ENCODE assay signal across 9 cellular contexts in the genomic region with DNA sequence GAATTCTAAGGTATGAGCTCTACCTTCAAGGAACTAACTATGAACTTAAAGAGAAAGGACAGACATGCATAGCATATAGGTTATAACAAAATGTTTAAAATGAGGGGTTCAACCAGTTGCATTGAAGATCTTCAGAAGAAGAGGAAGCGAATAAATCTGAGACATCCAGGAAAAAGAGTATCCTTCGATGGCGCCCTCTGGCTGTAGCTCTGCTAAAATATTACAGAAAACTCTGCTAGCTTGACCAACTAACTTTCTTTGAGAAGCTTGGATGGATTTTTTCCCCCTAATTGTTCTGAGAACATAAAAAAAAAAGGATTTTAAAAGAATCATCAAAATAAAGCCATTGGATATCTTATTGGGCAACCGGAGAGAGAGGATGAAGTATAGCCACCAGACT.
DNase-seq lines count a peak whose midpoint lies in the region; ATAC-seq and TF ChIP-seq lines count a peak whose summit lies in the region.
"Had no signal": no experiment of that assay in that cellular context is flagged by ENCODE, and none has a peak within 500 bp of the region (broad histone marks: within the 10 kb centered on the region; RNA-seq: fewer than 3 reads in every experiment).

No MANE protein-coding gene starts in this region.

- peak; percentile 48 for DNase-seq in BE2C
- DNase-seq in HL-60 (ENCODE audit: low read depth in 1 of 2, low spot score in 1 of 2), result peak in 1 of 2 experiments; percentile 21
- peak; percentile 61 for DNase-seq in adipocyte (ENCODE audit: low read depth)
- DNase-seq in NK-92 (lab: John Stamatoyannopoulos, UW; ENCODE audit: unreplicated experiment), result no peak
- no peak for DNase-seq in stimulated activated naive CD8-positive, alpha-beta T cell treated with anti-CD3 and anti-CD28 coated beads, Interleukin-15, amount 100 ng/mL, for 72 hours
- no peak for DNase-seq in aorta
- no peak for DNase-seq in stimulated activated CD4-positive, alpha-beta T cell treated with anti-CD3 and anti-CD28 coated beads, Interleukin-1b, Interleukin-23, amount 100 ng/mL, for 48 hours

- intact Hi-C loops in aorta (cut with DNase I), result no loop called here

- no peak overlapping the region for H3K27ac Mint-ChIP-seq in stimulated activated naive CD8-positive, alpha-beta T cell treated with anti-CD3 and anti-CD28 coated beads, Interleukin-15, amount 100 ng/mL, for 72 hours

- peaks cover 0 to 12% of the 10 kb centered on the region in 2 donors for H3K9me3 Mint-ChIP-seq in stimulated activated naive CD8-positive, alpha-beta T cell treated with anti-CD3 and anti-CD28 coated beads, Interleukin-15, amount 100 ng/mL, for 72 hours

- no peak for ATAC-seq in stimulated activated naive CD8-positive, alpha-beta T cell treated with anti-CD3 and anti-CD28 coated beads, Interleukin-15, amount 100 ng/mL, for 72 hours
- ATAC-seq in aorta (ENCODE audit: low FRiP score), result no peak

- H3K4me1 Mint-ChIP-seq in stimulated activated naive CD8-positive, alpha-beta T cell treated with anti-CD3 and anti-CD28 coated beads, Interleukin-15, amount 100 ng/mL, for 72 hours, result no peaks in the 10 kb centered on the region

- no peak overlapping the region for H3K27ac ChIP-seq in HL-60 (replicated peaks)
- H3K27ac ChIP-seq in liver (ENCODE audit: low read depth in 1 of 2, low read length in 2 of 2), result no peak overlapping the region
- no peak overlapping the region for H3K27ac ChIP-seq in aorta (ENCODE audit: low read depth in 1 of 2, low read length in 2 of 2)
- H3K27ac ChIP-seq: Peyer's patch had no signal

- no peaks in the 10 kb centered on the region for H3K36me3 ChIP-seq in BE2C
- H3K36me3 ChIP-seq in adipocyte (ENCODE audit: control insufficient read depth, insufficient read depth, low read length, severe bottlenecking), result no peaks in the 10 kb centered on the region
- H3K36me3 ChIP-seq in liver (ENCODE audit: control insufficient read depth in 4 of 4, insufficient read depth in 3 of 4, low read depth in 1 of 4, low read length in 3 of 4), result no peaks in the 10 kb centered on the region
- no peaks in the 10 kb centered on the region for H3K36me3 ChIP-seq in aorta (ENCODE audit: control insufficient read depth in 1 of 2, insufficient read depth in 2 of 2, low read length in 1 of 2)
- H3K36me3 ChIP-seq: Peyer's patch had no signal

- no peak overlapping the region for H3K4me3 ChIP-seq in BE2C (ENCODE audit: low read depth, low read length)
- no peak overlapping the region for H3K4me3 ChIP-seq in HL-60 (replicated peaks; ENCODE audit: insufficient read depth, low read length)
- H3K4me3 ChIP-seq in adipocyte (ENCODE audit: low read length), result no peak overlapping the region
- H3K4me3 ChIP-seq in liver (ENCODE audit: low read depth in 1 of 3, low read length in 3 of 3), result no peak overlapping the region
- no peak overlapping the region for H3K4me3 ChIP-seq in aorta (ENCODE audit: low read length in 2 of 2)
- H3K4me3 ChIP-seq: Peyer's patch had no signal

- TF ChIP-seq CTCF in BE2C (IDR thresholded peaks at IDR 0.05; ENCODE audit: low read depth, low read length) (peak; percentile 65), HL-60 (IDR thresholded peaks at IDR 0.05; ENCODE audit: insufficient read depth, low read length) (peak; percentile 3), liver (IDR thresholded peaks at IDR 0.05; ENCODE audit: low read depth, low read length, missing input control) (peak; percentile 44)

- WGBS in liver, result 65% methylated on average over 4 of the region's 4 CpGs
- 81 to 85% methylated on average over 4 of the region's 4 CpGs for WGBS in aorta, 2 donors

- H3K27me3 ChIP-seq in BE2C (no peaks in the 10 kb centered on the region), HL-60 (ENCODE audit: insufficient read depth, poor library complexity, severe bottlenecking) (no peaks in the 10 kb centered on the region), adipocyte (replicated peaks; ENCODE audit: control insufficient read depth, insufficient read depth, low read length) (no peaks in the 10 kb centered on the region), liver (ENCODE audit: control insufficient read depth in 4 of 4, insufficient read depth in 4 of 4, low read length in 3 of 4) (no peaks in the 10 kb centered on the region), aorta (ENCODE audit: control insufficient read depth in 1 of 2, insufficient read depth in 2 of 2, low read length in 1 of 2) (no peaks in the 10 kb centered on the region)
- H3K27me3 ChIP-seq: Peyer's patch had no signal

- TF ChIP-seq RAD21 in liver (IDR thresholded peaks at IDR 0.05), result peak; percentile 66 to 73

- H3K9ac ChIP-seq in adipocyte (ENCODE audit: low read length), result no peak overlapping the region
- H3K9ac ChIP-seq in liver (ENCODE audit: low read depth in 1 of 2, low read length in 2 of 2), result no peak overlapping the region

- no peaks in the 10 kb centered on the region for H3K9me3 ChIP-seq in BE2C
- H3K9me3 ChIP-seq in adipocyte (ENCODE audit: control insufficient read depth, low read length), result no peaks in the 10 kb centered on the region
- H3K9me3 ChIP-seq in liver (ENCODE audit: control insufficient read depth in 4 of 4, low read length in 3 of 4), result no peaks in the 10 kb centered on the region
- H3K9me3 ChIP-seq in aorta (ENCODE audit: control insufficient read depth, low read length), result no peaks in the 10 kb centered on the region
- H3K9me3 ChIP-seq: Peyer's patch had no signal

- H3K27me3 Mint-ChIP-seq in stimulated activated naive CD8-positive, alpha-beta T cell treated with anti-CD3 and anti-CD28 coated beads, Interleukin-15, amount 100 ng/mL, for 72 hours, result no peaks in the 10 kb centered on the region

- H3K4me1 ChIP-seq in BE2C (peaks cover 4% of the 10 kb centered on the region; the same call in 1 of the 2 replicates), adipocyte (ENCODE audit: control insufficient read depth, insufficient read depth, low read length) (no peaks in the 10 kb centered on the region), liver (ENCODE audit: control insufficient read depth in 4 of 4, insufficient read depth in 4 of 4, low read length in 3 of 4) (no peaks in the 10 kb centered on the region), aorta (ENCODE audit: control insufficient read depth in 1 of 2, insufficient read depth in 2 of 2, low read length in 2 of 2) (no peaks in the 10 kb centered on the region)
- H3K4me1 ChIP-seq: Peyer's patch had no signal

- no peak overlapping the region for H3K4me3 Mint-ChIP-seq in stimulated activated naive CD8-positive, alpha-beta T cell treated with anti-CD3 and anti-CD28 coated beads, Interleukin-15, amount 100 ng/mL, for 72 hours

TF ChIP-seq in liver, 16 proteins besides CTCF, POLR2A, EP300 and RAD21:
- no peak for TF ChIP-seq NR2F2 (IDR thresholded peaks at IDR 0.05)
- TF ChIP-seq, protein P1, sequence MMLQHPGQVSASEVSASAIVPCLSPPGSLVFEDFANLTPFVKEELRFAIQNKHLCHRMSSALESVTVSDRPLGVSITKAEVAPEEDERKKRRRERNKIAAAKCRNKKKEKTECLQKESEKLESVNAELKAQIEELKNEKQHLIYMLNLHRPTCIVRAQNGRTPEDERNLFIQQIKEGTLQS (IDR thresholded peaks at IDR 0.05), result no peak
- TF ChIP-seq FOXA1 (IDR thresholded peaks at IDR 0.05), result no peak
- TF ChIP-seq, protein P2, sequence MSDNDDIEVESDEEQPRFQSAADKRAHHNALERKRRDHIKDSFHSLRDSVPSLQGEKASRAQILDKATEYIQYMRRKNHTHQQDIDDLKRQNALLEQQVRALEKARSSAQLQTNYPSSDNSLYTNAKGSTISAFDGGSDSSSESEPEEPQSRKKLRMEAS (IDR thresholded peaks at IDR 0.05), result no peak
- TF ChIP-seq, protein P3, sequence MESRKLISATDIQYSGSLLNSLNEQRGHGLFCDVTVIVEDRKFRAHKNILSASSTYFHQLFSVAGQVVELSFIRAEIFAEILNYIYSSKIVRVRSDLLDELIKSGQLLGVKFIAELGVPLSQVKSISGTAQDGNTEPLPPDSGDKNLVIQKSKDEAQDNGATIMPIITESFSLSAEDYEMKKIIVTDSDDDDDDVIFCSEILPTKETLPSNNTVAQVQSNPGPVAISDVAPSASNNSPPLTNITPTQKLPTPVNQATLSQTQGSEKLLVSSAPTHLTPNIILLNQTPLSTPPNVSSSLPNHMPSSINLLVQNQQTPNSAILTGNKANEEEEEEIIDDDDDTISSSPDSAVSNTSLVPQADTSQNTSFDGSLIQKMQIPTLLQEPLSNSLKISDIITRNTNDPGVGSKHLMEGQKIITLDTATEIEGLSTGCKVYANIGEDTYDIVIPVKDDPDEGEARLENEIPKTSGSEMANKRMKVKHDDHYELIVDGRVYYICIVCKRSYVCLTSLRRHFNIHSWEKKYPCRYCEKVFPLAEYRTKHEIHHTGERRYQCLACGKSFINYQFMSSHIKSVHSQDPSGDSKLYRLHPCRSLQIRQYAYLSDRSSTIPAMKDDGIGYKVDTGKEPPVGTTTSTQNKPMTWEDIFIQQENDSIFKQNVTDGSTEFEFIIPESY (IDR thresholded peaks at IDR 0.05), result no peak
- no peak for TF ChIP-seq FOXA2 (IDR thresholded peaks at IDR 0.05)
- no peak for TF ChIP-seq GABPA (IDR thresholded peaks at IDR 0.05 in 1 of 2, conservative IDR thresholded peaks at IDR 0.05 in 1 of 2)
- TF ChIP-seq HNF4A (conservative IDR thresholded peaks at IDR 0.05), result no peak
- no peak for TF ChIP-seq EGR1 (IDR thresholded peaks at IDR 0.05; ENCODE audit: low read depth in 2 of 2)
- no peak for TF ChIP-seq HNF4G (IDR thresholded peaks at IDR 0.05)
- no peak for TF ChIP-seq YY1 (IDR thresholded peaks at IDR 0.05)
- no peak for TF ChIP-seq RXRA (IDR thresholded peaks at IDR 0.05)

Comparison
In these comparisons a context has a peak if more than half of its experiments do, and no peak if none do; other contexts are left out.
1. DNase-seq: peak in BE2C (single experiment) and adipocyte (single experiment); none in NK-92 (single experiment), stimulated activated naive CD8-positive, alpha-beta T cell treated with anti-CD3 and anti-CD28 coated beads, Interleukin-15, amount 100 ng/mL, for 72 hours (0 of 2), aorta (0 of 2) and stimulated activated CD4-positive, alpha-beta T cell treated with anti-CD3 and anti-CD28 coated beads, Interleukin-1b, Interleukin-23, amount 100 ng/mL, for 48 hours (single experiment).
2. CTCF ChIP-seq: peak in every context shown above with its lines; median percentile 65 in BE2C; 44 in liver; 3 in HL-60.